ENCODE assay signal across 8 cellular contexts in the genomic region with DNA sequence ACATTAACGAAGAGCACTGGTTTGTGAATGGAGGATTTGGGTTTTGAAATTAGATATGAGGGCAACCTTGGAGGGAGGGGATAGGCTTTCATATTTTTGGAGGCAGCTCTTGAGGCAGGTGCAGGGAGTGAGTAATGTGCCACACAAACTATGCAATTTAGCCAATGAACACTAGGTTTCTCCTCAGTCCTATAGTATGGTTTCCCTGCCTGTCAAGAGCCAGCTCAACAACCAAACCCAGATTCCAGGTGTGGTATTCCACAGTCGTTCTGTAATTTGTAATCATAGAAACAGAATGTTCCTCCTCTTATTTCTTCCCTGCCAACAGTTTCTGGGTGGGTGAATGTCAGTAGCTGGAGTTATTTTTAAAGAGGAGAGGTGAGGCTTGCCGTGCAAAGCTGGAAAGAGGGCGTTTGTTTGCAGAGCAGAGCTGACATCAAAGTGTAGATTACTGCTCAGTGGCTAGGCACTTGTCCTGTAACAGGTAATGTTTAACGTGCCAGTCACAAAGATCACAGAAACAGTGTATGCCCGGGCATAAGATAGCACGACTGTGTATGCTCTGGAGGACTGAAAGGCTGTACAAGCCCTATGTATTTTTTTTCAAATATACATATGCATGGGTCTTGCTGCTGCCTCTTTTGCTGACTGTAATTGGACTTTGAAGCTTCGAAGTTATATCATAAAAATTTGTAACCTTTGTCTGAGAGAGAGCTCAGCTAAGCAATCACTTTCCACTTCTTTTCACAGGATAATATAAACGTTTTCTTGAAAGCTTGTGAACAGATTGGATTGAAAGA.
DNase-seq lines count a peak whose midpoint lies in the region; ATAC-seq and TF ChIP-seq lines count a peak whose summit lies in the region.

No MANE protein-coding gene starts in this region.

- 0 out of 2 replicates have a peak, but pooled peaks have one; percentile 17 for TF ChIP-seq CTCF in A673 (conservative IDR thresholded peaks at IDR 0.05; ENCODE audit: low read depth, low read length)
- peak; percentile 18 for TF ChIP-seq CTCF in RWPE2 (IDR thresholded peaks at IDR 0.05; ENCODE audit: poor library complexity, severe bottlenecking)
- peak; percentile 57 for TF ChIP-seq CTCF in foreskin keratinocyte (conservative IDR thresholded peaks at IDR 0.05)
- TF ChIP-seq CTCF in BE2C (IDR thresholded peaks at IDR 0.05; ENCODE audit: low read depth, low read length): no peak

- CTCF ChIA-PET in A673 (lab: Charles Lee): no interaction called here

- H3K9me3 ChIP-seq in A673 (ENCODE audit: low read depth, low read length, poor library complexity, severe bottlenecking) (peaks cover 1% of the 10 kb centered on the region), RWPE2 (ENCODE audit: severe bottlenecking) (no peaks in the 10 kb centered on the region), BE2C (no peaks in the 10 kb centered on the region)

- no peaks in the 10 kb centered on the region for H3K27me3 ChIP-seq in A673 (replicated peaks; ENCODE audit: insufficient read depth, low read depth, low read length, poor library complexity)
- H3K27me3 ChIP-seq in RWPE2 (ENCODE audit: insufficient read depth, poor library complexity, severe bottlenecking): no peaks in the 10 kb centered on the region
- H3K27me3 ChIP-seq in foreskin keratinocyte: no peaks in the 10 kb centered on the region
- no peaks in the 10 kb centered on the region for H3K27me3 ChIP-seq in BE2C

- no peak overlapping the region for H3K4me3 ChIP-seq in A673 (ENCODE audit: low read depth, low read length, poor library complexity, severe bottlenecking)
- peak overlapping the region; percentile 22 for H3K4me3 ChIP-seq in RWPE2 (ENCODE audit: severe bottlenecking)
- no peak overlapping the region for H3K4me3 ChIP-seq in BE2C (ENCODE audit: low read depth, low read length)

- intact Hi-C loops in A673 (cut with micrococcal nuclease; ENCODE audit: unreplicated experiment): no loop called here

- BruUV-seq in A673 (replicated peaks; lab: Mats Ljungman, UMichigan): no TSS peak

- H3K4me1 ChIP-seq in A673 (ENCODE audit: insufficient read depth, low read length, poor library complexity, severe bottlenecking) (peaks cover 8% of the 10 kb centered on the region), RWPE2 (ENCODE audit: insufficient read depth, poor library complexity, severe bottlenecking) (peaks cover 8% of the 10 kb centered on the region), foreskin keratinocyte (peaks cover 20% of the 10 kb centered on the region), BE2C (no peaks in the 10 kb centered on the region; the same call in none of the 2 replicates)

- H3K27ac ChIP-seq in A673 (ENCODE audit: low read depth, low read length, poor library complexity, severe bottlenecking) (no peak overlapping the region), RWPE2 (ENCODE audit: poor library complexity, severe bottlenecking) (peak overlapping the region; percentile 65), foreskin keratinocyte (peak overlapping the region; percentile 97)

- POLR2A ChIA-PET in A673 (lab: Charles Lee; ENCODE audit: low non-redundant PET): no interaction called here

- peak; percentile 55 for ATAC-seq in GM18868 (IDR thresholded peaks at IDR 0.05; ENCODE audit: unreplicated experiment)
- ATAC-seq in HG03378 (IDR thresholded peaks at IDR 0.05; ENCODE audit: unreplicated experiment): peak; percentile 33
- ATAC-seq in RWPE2 (ENCODE audit: low read depth): peak; percentile 87
- ATAC-seq in foreskin keratinocyte: peak; percentile 90

- DNase-seq in A673 (ENCODE audit: low spot score): no peak
- no peak for DNase-seq in RWPE2 (ENCODE audit: low spot score)
- DNase-seq in foreskin keratinocyte: peak; percentile 71 to 73
- DNase-seq in renal cortical epithelial cell (ENCODE audit: low read depth): peak; percentile 80
- no peak for DNase-seq in BE2C
- no peak for DNase-seq in AML-193 (lab: John Stamatoyannopoulos, UW)

- H3K36me3 ChIP-seq in A673 (ENCODE audit: insufficient read depth, low read length, poor library complexity, severe bottlenecking) (no peaks in the 10 kb centered on the region), RWPE2 (ENCODE audit: low read depth) (no peaks in the 10 kb centered on the region), BE2C (no peaks in the 10 kb centered on the region)

Comparison
In these comparisons a context has a peak if more than half of its experiments do, and no peak if none do; other contexts are left out.
1. DNase-seq: peak in foreskin keratinocyte (2 of 2) and renal cortical epithelial cell (single experiment); none in A673 (single experiment), RWPE2 (single experiment), BE2C (single experiment) and AML-193 (0 of 2).
2. ATAC-seq: peak in every context shown above with its lines; median percentile 90 in foreskin keratinocyte; 87 in RWPE2; 55 in GM18868; 33 in HG03378.